ENCODE assay signal across 30 cellular contexts in genomic region chr19:44346556-44346955, GRCh38. TPM values are rescaled to one million over a fixed set of nuclear protein-coding genes. Genes with fewer than 3 reads are reported as not detected.
"Had no signal": no experiment of that assay in that cellular context is flagged by ENCODE, and none has a peak within 500 bp of the region (broad histone marks: within the 10 kb centered on the region; RNA-seq: fewer than 3 reads in every experiment).

No MANE protein-coding gene starts in this region.

- H3K4me3 ChIP-seq: esophagus muscularis mucosa, gastroesophageal sphincter, heart left ventricle, hepatocyte, lung, mucosa of descending colon, pancreas, right lobe of liver, thoracic aorta, tibial nerve, upper lobe of left lung had no signal

- H3K4me3 Mint-ChIP-seq: dendritic cell treated with granulocyte-macrophage colony-stimulating factor and Interleukin-4, amounts not matched to agents 40 ng/mL and 50 ng/mL, for 4 days; endodermal cell; mesothelial cell of epicardium; naive B cell; natural killer cell treated with Interleukin-12 subunit alpha and Interleukin-12 subunit beta and Interleukin-15 and Interleukin-18, amount 100 ng/mL, for 72 hours; neural crest cell; stimulated activated naive B cell treated with anti-CD40 and anti-IgM and Interleukin-4, amounts not matched to agents 10 μg/mL and 1 μg/mL and 100 μg/mL, for 72 hours; stimulated activated naive CD8-positive, alpha-beta T cell treated with anti-CD3 and anti-CD28 coated beads, Interleukin-15, Interleukin-2, amounts not matched to agents 100 ng/mL and 50 ng/mL, for 24 hours had no signal

- DNase-seq: effector CD8-positive, alpha-beta T cell; endodermal cell; foreskin keratinocyte; heart left ventricle; kidney; mesenchymal stem cell; mucosa of descending colon; naive B cell; pancreas; right lobe of liver; small intestine; stimulated activated CD4-positive, alpha-beta T cell treated with anti-CD3 and anti-CD28 coated beads, Interleukin-15, amount 100 ng/mL, for 24 hours; stimulated activated CD4-positive, alpha-beta T cell treated with anti-CD3 and anti-CD28 coated beads, Interleukin-2, amount 100 ng/mL, for 48 hours; stimulated activated naive B cell treated with anti-CD40 and anti-IgM and Interleukin-4, amounts not matched to agents 10 μg/mL and 1 μg/mL and 100 μg/mL, for 72 hours; upper lobe of left lung had no signal

- H3K27me3 Mint-ChIP-seq: dendritic cell treated with granulocyte-macrophage colony-stimulating factor and Interleukin-4, amounts not matched to agents 40 ng/mL and 50 ng/mL, for 4 days; naive B cell; natural killer cell treated with Interleukin-12 subunit alpha and Interleukin-12 subunit beta and Interleukin-15 and Interleukin-18, amount 100 ng/mL, for 72 hours; stimulated activated naive B cell treated with anti-CD40 and anti-IgM and Interleukin-4, amounts not matched to agents 10 μg/mL and 1 μg/mL and 100 μg/mL, for 72 hours; stimulated activated naive CD8-positive, alpha-beta T cell treated with anti-CD3 and anti-CD28 coated beads, Interleukin-15, Interleukin-2, amounts not matched to agents 100 ng/mL and 50 ng/mL, for 24 hours had no signal

- FAIRE-seq: endothelial cell of umbilical vein, kidney, pancreas, small intestine, urothelium cell line had no signal

- H3K4me2 ChIP-seq: hepatocyte had no signal

- H3K4me1 Mint-ChIP-seq: endodermal cell, mesothelial cell of epicardium had no signal

- H3K4me1 ChIP-seq: esophagus muscularis mucosa, foreskin keratinocyte, gastroesophageal sphincter, pancreas, right lobe of liver, tibial nerve, upper lobe of left lung had no signal

- ATAC-seq: foreskin keratinocyte; gastroesophageal sphincter; left lobe of liver; mucosa of descending colon; natural killer cell treated with Interleukin-12 subunit alpha and Interleukin-12 subunit beta and Interleukin-15 and Interleukin-18, amount 100 ng/mL, for 72 hours; pancreas; right lobe of liver; stimulated activated naive B cell treated with anti-CD40 and anti-IgM and Interleukin-4, amounts not matched to agents 10 μg/mL and 1 μg/mL and 100 μg/mL, for 72 hours had no signal

- H3K27ac Mint-ChIP-seq: dendritic cell treated with granulocyte-macrophage colony-stimulating factor and Interleukin-4, amounts not matched to agents 40 ng/mL and 50 ng/mL, for 4 days; endodermal cell; mesothelial cell of epicardium; naive B cell; natural killer cell treated with Interleukin-12 subunit alpha and Interleukin-12 subunit beta and Interleukin-15 and Interleukin-18, amount 100 ng/mL, for 72 hours; stimulated activated naive B cell treated with anti-CD40 and anti-IgM and Interleukin-4, amounts not matched to agents 10 μg/mL and 1 μg/mL and 100 μg/mL, for 72 hours; stimulated activated naive CD8-positive, alpha-beta T cell treated with anti-CD3 and anti-CD28 coated beads, Interleukin-15, Interleukin-2, amounts not matched to agents 100 ng/mL and 50 ng/mL, for 24 hours had no signal

- H3K27ac ChIP-seq: esophagus muscularis mucosa, foreskin keratinocyte, gastroesophageal sphincter, heart left ventricle, hepatocyte, neutrophil, pancreas, right lobe of liver, thoracic aorta, tibial nerve, upper lobe of left lung had no signal

RNA-seq across cellular contexts. Expression of gene ZNF112, which starts 9.9 kb away (rescaled TPM):
- total RNA-seq: natural killer cell treated with Interleukin-12 subunit alpha and Interleukin-12 subunit beta and Interleukin-15 and Interleukin-18, amount 100 ng/mL, for 72 hours had no signal
